In the genomic region with DNA sequence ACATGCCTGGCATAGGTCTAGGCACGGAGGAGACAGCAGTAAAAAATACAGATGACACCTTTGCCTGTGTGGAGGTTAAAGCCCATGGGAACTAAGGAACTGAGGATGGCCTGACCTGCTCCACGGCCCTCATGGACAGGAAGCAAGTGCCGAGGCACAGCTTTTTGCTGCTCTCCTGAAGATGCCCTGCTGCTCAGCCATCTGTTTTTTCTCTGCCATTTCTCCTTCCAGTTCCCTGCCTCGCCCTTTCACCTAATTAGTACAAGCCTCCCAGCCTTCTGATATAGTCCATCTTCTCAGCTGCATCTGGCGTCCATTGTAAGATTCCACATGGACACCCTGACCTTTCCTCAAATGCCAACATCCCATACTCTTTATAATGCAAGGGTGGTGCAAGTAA, we compare ENCODE assay signal across 26 cellular contexts. TPM values are rescaled to one million over a fixed set of nuclear protein-coding genes. Genes with fewer than 3 reads are reported as not detected.
"Had no signal": no experiment of that assay in that cellular context is flagged by ENCODE, and none has a peak within 500 bp of the region (broad histone marks: within the 10 kb centered on the region; RNA-seq: fewer than 3 reads in every experiment).

No MANE protein-coding gene starts in this region.

- DNase-seq: activated B cell treated with CpG ODN at 0.5 μM for 24 hours; activated CD4-positive, alpha-beta memory T cell treated with anti-CD3 and anti-CD28 coated beads, Interleukin-2, amount 10 ng/mL, durations not matched to agents 7 days and 5 days; activated CD4-positive, alpha-beta T cell treated with anti-CD3 and anti-CD28 coated beads for 48 hours; activated CD8-positive, alpha-beta memory T cell treated with anti-CD3 and anti-CD28 coated beads, Interleukin-2, amount 50 U/mL, for 48 hours; activated gamma-delta T cell; activated naive CD4-positive, alpha-beta T cell treated with anti-CD3 and anti-CD28 coated beads, Interleukin-2, amount 10 ng/mL, durations not matched to agents 7 days and 5 days; activated naive CD8-positive, alpha-beta T cell treated with anti-CD3 and anti-CD28 coated beads, Interleukin-2, amount 50 U/mL, for 24 hours; amygdala; central memory CD4-positive, alpha-beta T cell; dermis blood vessel endothelial cell; effector CD4-positive, alpha-beta T cell; foreskin keratinocyte; hypothalamus; kidney glomerular epithelial cell; mesendoderm; ovary; stimulated activated naive CD8-positive, alpha-beta T cell treated with anti-CD3 and anti-CD28 coated beads, Interleukin-15, Interleukin-2, amounts not matched to agents 100 U/mL and 50 U/mL, for 24 hours; T-helper 1 cell; testis; transverse colon; uterus had no signal

- ATAC-seq: activated naive CD8-positive, alpha-beta T cell treated with anti-CD3 and anti-CD28 coated beads, Interleukin-2, amount 50 U/mL, for 24 hours; foreskin keratinocyte; left lobe of liver; stimulated activated naive CD8-positive, alpha-beta T cell treated with anti-CD3 and anti-CD28 coated beads, Interleukin-15, Interleukin-2, amounts not matched to agents 100 U/mL and 50 U/mL, for 24 hours had no signal

- H3K4me1 ChIP-seq: foreskin keratinocyte, lower lobe of right lung, prostate gland, testis, transverse colon, uterus had no signal

- H3K27ac ChIP-seq: esophagus muscularis mucosa, foreskin keratinocyte, heart left ventricle, lower lobe of right lung, ovary, prostate gland, testis, transverse colon, uterus had no signal

- H3K9me3 ChIP-seq: esophagus muscularis mucosa, heart left ventricle, lower lobe of right lung, ovary, prostate gland, testis, transverse colon, uterus had no signal

- H3K36me3 ChIP-seq: ovary, uterus had no signal

- H3K4me3 ChIP-seq: esophagus muscularis mucosa, heart left ventricle, lower lobe of right lung, ovary, prostate gland, testis, transverse colon, uterus had no signal

- H3K27me3 ChIP-seq: esophagus muscularis mucosa, foreskin keratinocyte, heart left ventricle, ovary, testis, transverse colon, uterus had no signal

RNA-seq across cellular contexts. Expression of a gene that starts 11.8 kb away (rescaled TPM):
- polyA plus RNA-seq: foreskin keratinocyte had no signal

RNA-seq across cellular contexts. Expression of a gene that starts 45.1 kb away (rescaled TPM):
- polyA plus RNA-seq: foreskin keratinocyte had no signal
